In genomic region chr12:109995703-109996482, GRCh38 we compare ENCODE assay signal across 8 cellular contexts. TPM values are rescaled to one million over a fixed set of nuclear protein-coding genes. Genes with fewer than 3 reads are reported as not detected.
DNase-seq lines count a peak whose midpoint lies in the region; ATAC-seq and TF ChIP-seq lines count a peak whose summit lies in the region.

Gene GIT2 (minus strand): TSS chr12:109996368. CDS start chr12:109996224, 144 bp downstream.

- H3K4me1 Mint-ChIP-seq in activated T-helper 17 cell treated with anti-CD3 and anti-CD28 coated beads, Interleukin-2, amount 50 U/mL, for 72 hours, result peaks cover 18% of the 10 kb centered on the region
- peaks cover 42 to 77% (median 67%) of the 10 kb centered on the region in 7 donors for H3K4me1 Mint-ChIP-seq in naive thymus-derived CD4-positive, alpha-beta T cell
- peaks cover 44% of the 10 kb centered on the region for H3K4me1 Mint-ChIP-seq in stimulated activated memory B cell treated with anti-CD40 and anti-IgM and Interleukin-4, amounts not matched to agents 10 μg/mL and 1 μg/mL and 100 μg/mL, for 72 hours

- H3K4me3 Mint-ChIP-seq in activated T-helper 17 cell treated with anti-CD3 and anti-CD28 coated beads, Interleukin-2, amount 50 U/mL, for 72 hours, result peak within 1 kb of the TSS; percentile 100
- peak within 1 kb of the TSS; percentile 90 to 100 (median 96) for H3K4me3 Mint-ChIP-seq in naive thymus-derived CD4-positive, alpha-beta T cell
- peak within 1 kb of the TSS; percentile 90 for H3K4me3 Mint-ChIP-seq in stimulated activated memory B cell treated with anti-CD40 and anti-IgM and Interleukin-4, amounts not matched to agents 10 μg/mL and 1 μg/mL and 100 μg/mL, for 72 hours

- H3K9ac ChIP-seq in DND-41 (ENCODE audit: low read depth, low read length) (peak within 1 kb of the TSS; percentile 85), fibroblast of lung (ENCODE audit: insufficient read depth, low read length) (peak within 1 kb of the TSS; percentile 75)

- DNase-seq in DND-41 (peak; percentile 96), H4 (ENCODE audit: low spot score) (peak; percentile 92), LoVo (ENCODE audit: low spot score) (peak; percentile 96), RWPE1 (ENCODE audit: low spot score) (peak; percentile 85), fibroblast of lung (ENCODE audit: low read depth in 2 of 2) (peak; percentile 87 to 90)
- DNase-seq in naive thymus-derived CD4-positive, alpha-beta T cell, result peak; percentile 88 to 95 (median 93)

- H3K27me3 Mint-ChIP-seq in activated T-helper 17 cell treated with anti-CD3 and anti-CD28 coated beads, Interleukin-2, amount 50 U/mL, for 72 hours, result no peaks in the 10 kb centered on the region
- no peaks in the 10 kb centered on the region for H3K27me3 Mint-ChIP-seq in naive thymus-derived CD4-positive, alpha-beta T cell
- H3K27me3 Mint-ChIP-seq in stimulated activated memory B cell treated with anti-CD40 and anti-IgM and Interleukin-4, amounts not matched to agents 10 μg/mL and 1 μg/mL and 100 μg/mL, for 72 hours, result no peaks in the 10 kb centered on the region

- H3K9me3 Mint-ChIP-seq in activated T-helper 17 cell treated with anti-CD3 and anti-CD28 coated beads, Interleukin-2, amount 50 U/mL, for 72 hours, result no peaks in the 10 kb centered on the region
- no peaks in the 10 kb centered on the region for H3K9me3 Mint-ChIP-seq in naive thymus-derived CD4-positive, alpha-beta T cell
- no peaks in the 10 kb centered on the region for H3K9me3 Mint-ChIP-seq in stimulated activated memory B cell treated with anti-CD40 and anti-IgM and Interleukin-4, amounts not matched to agents 10 μg/mL and 1 μg/mL and 100 μg/mL, for 72 hours

- H2AFZ ChIP-seq in DND-41 (ENCODE audit: low read depth, low read length), result peak within 1 kb of the TSS; percentile 91
- peak within 1 kb of the TSS; percentile 95 for H2AFZ ChIP-seq in fibroblast of lung (ENCODE audit: low read length)

- CTCF ChIA-PET in RWPE1 (lab: Yijun Ruan, JAX), result interaction anchor here (0.7 kb wide), 1 partner anchor 284 kb away, joined by 3 read pairs; no protein-coding TSS in a partner anchor
- CTCF ChIA-PET in naive thymus-derived CD4-positive, alpha-beta T cell (lab: Charles Lee), result no interaction called here

- H3K4me3 ChIP-seq in DND-41 (ENCODE audit: low read depth in 1 of 2, low read length in 2 of 2) (peak within 1 kb of the TSS; percentile 79 to 84), fibroblast of lung (replicated peaks in 1 of 4; ENCODE audit: control extremely low read depth in 1 of 4, insufficient read depth in 1 of 4, low read depth in 3 of 4, low read length in 4 of 4) (peak within 1 kb of the TSS; percentile 54 to 97 (median 80))
- H3K4me3 ChIP-seq in naive thymus-derived CD4-positive, alpha-beta T cell (ENCODE audit: low read length), result peak within 1 kb of the TSS; percentile 86

- ATAC-seq in DND-41 (ENCODE audit: insufficient read depth, low read depth), result peak; percentile 84
- ATAC-seq in activated T-helper 17 cell treated with anti-CD3 and anti-CD28 coated beads, Interleukin-2, amount 50 U/mL, for 72 hours (replicated peaks), result peak; percentile 84
- peak; percentile 81 for ATAC-seq in naive thymus-derived CD4-positive, alpha-beta T cell
- ATAC-seq in stimulated activated memory B cell treated with anti-CD40 and anti-IgM and Interleukin-4, amounts not matched to agents 10 μg/mL and 1 μg/mL and 100 μg/mL, for 72 hours, result peak; percentile 87

- intact Hi-C loops in naive thymus-derived CD4-positive, alpha-beta T cell (cut with micrococcal nuclease), result loop anchor here (1.0 to 10.0 kb wide), 19 partner anchors 15 to 1434 kb away; partner anchors contain the start of genes ATP2A2 (in 2 of the 2), C12orf76 (in 2 of the 2), GLTP (in 2 of the 2) and ARPC3 (in 1 of the 2)

- H3K9me3 ChIP-seq in DND-41 (ENCODE audit: insufficient read depth, low read length, severe bottlenecking) (no peaks in the 10 kb centered on the region), fibroblast of lung (ENCODE audit: control insufficient read depth, insufficient read depth, low read depth, low read length) (no peaks in the 10 kb centered on the region)
- H3K9me3 ChIP-seq in naive thymus-derived CD4-positive, alpha-beta T cell (ENCODE audit: control insufficient read depth in 2 of 3, low read length in 3 of 3), result no peaks in the 10 kb centered on the region

- H3K4me1 ChIP-seq in DND-41 (ENCODE audit: insufficient read depth, low read length) (peaks cover 53% of the 10 kb centered on the region), fibroblast of lung (ENCODE audit: control insufficient read depth, extremely low read depth, insufficient read depth, low read length) (peaks cover 7% of the 10 kb centered on the region)
- peaks cover 22 to 34% of the 10 kb centered on the region in 2 donors for H3K4me1 ChIP-seq in naive thymus-derived CD4-positive, alpha-beta T cell (ENCODE audit: control insufficient read depth in 2 of 2, insufficient read depth in 2 of 2, low read length in 2 of 2)

- H3K27me3 ChIP-seq in DND-41 (ENCODE audit: insufficient read depth, low read length, poor library complexity) (no peaks in the 10 kb centered on the region), fibroblast of lung (ENCODE audit: control insufficient read depth, insufficient read depth, low read length) (no peaks in the 10 kb centered on the region)
- H3K27me3 ChIP-seq in naive thymus-derived CD4-positive, alpha-beta T cell (ENCODE audit: control insufficient read depth in 2 of 2, insufficient read depth in 2 of 2, low read length in 2 of 2), result no peaks in the 10 kb centered on the region

- H3K79me2 ChIP-seq in DND-41 (ENCODE audit: insufficient read depth, low read length), result peaks cover 68% of the 10 kb centered on the region
- H3K79me2 ChIP-seq in fibroblast of lung (ENCODE audit: control insufficient read depth, insufficient read depth, low read length), result peaks cover 62% of the 10 kb centered on the region

- H4K20me1 ChIP-seq in DND-41 (ENCODE audit: insufficient read depth, low read length) (peaks cover 18% of the 10 kb centered on the region; the same call in 1 of the 2 replicates), fibroblast of lung (ENCODE audit: control insufficient read depth, extremely low read depth, insufficient read depth, low read length) (no peaks in the 10 kb centered on the region)

- H3K27ac Mint-ChIP-seq in activated T-helper 17 cell treated with anti-CD3 and anti-CD28 coated beads, Interleukin-2, amount 50 U/mL, for 72 hours, result peak within 1 kb of the TSS; percentile 83
- peak within 1 kb of the TSS; percentile 84 to 100 (median 96) for H3K27ac Mint-ChIP-seq in naive thymus-derived CD4-positive, alpha-beta T cell
- H3K27ac Mint-ChIP-seq in stimulated activated memory B cell treated with anti-CD40 and anti-IgM and Interleukin-4, amounts not matched to agents 10 μg/mL and 1 μg/mL and 100 μg/mL, for 72 hours, result peak within 1 kb of the TSS; percentile 98

- H3K4me2 ChIP-seq in DND-41 (ENCODE audit: insufficient read depth, low read length) (peak within 1 kb of the TSS; percentile 92), fibroblast of lung (ENCODE audit: extremely low read depth, insufficient read depth, low read length) (peak within 1 kb of the TSS; percentile 71)

- POLR2A ChIA-PET in RWPE1 (lab: Yijun Ruan, JAX; ENCODE audit: low non-redundant PET), result no interaction called here
- POLR2A ChIA-PET in naive thymus-derived CD4-positive, alpha-beta T cell (lab: Charles Lee), result interaction anchor here (1.0 to 1.5 kb wide), 6 partner anchors 19 to 107 kb away, joined by 3 to 5 read pairs (median 3); no protein-coding TSS in a partner anchor

- H3K36me3 ChIP-seq in DND-41 (ENCODE audit: insufficient read depth, low read length) (peaks cover 15% of the 10 kb centered on the region; the same call in 1 of the 2 replicates), fibroblast of lung (ENCODE audit: control insufficient read depth, insufficient read depth, low read length) (no peaks in the 10 kb centered on the region)
- H3K36me3 ChIP-seq in naive thymus-derived CD4-positive, alpha-beta T cell (ENCODE audit: control insufficient read depth in 2 of 3, insufficient read depth in 3 of 3, low read length in 3 of 3), result peaks cover 0 to 5% (median 0%) of the 10 kb centered on the region in 3 experiments

- TF ChIP-seq CTCF in DND-41 (IDR thresholded peaks at IDR 0.05; ENCODE audit: borderline replicate concordance, extremely low read depth, low read length, poor library complexity, severe bottlenecking) (no peak), RWPE1 (conservative IDR thresholded peaks at IDR 0.05; ENCODE audit: low read depth) (no peak), fibroblast of lung (conservative IDR thresholded peaks at IDR 0.05 in 1 of 2, IDR thresholded peaks at IDR 0.05 in 1 of 2; ENCODE audit: low read depth in 1 of 2, low read length in 2 of 2) (no peak)

- peaks cover 42% of the 10 kb centered on the region for H3K36me3 Mint-ChIP-seq in activated T-helper 17 cell treated with anti-CD3 and anti-CD28 coated beads, Interleukin-2, amount 50 U/mL, for 72 hours (ENCODE audit: low read depth)
- peaks cover 0 to 15% (median 4%) of the 10 kb centered on the region in 5 donors for H3K36me3 Mint-ChIP-seq in naive thymus-derived CD4-positive, alpha-beta T cell
- H3K36me3 Mint-ChIP-seq in stimulated activated memory B cell treated with anti-CD40 and anti-IgM and Interleukin-4, amounts not matched to agents 10 μg/mL and 1 μg/mL and 100 μg/mL, for 72 hours, result peaks cover 5% of the 10 kb centered on the region

- H3K27ac ChIP-seq in DND-41 (ENCODE audit: low read length) (peak within 1 kb of the TSS; percentile 91), RWPE1 (peak within 1 kb of the TSS; percentile 75), fibroblast of lung (ENCODE audit: insufficient read depth, low read length) (peak within 1 kb of the TSS; percentile 77)
- peak within 1 kb of the TSS; percentile 84 for H3K27ac ChIP-seq in naive thymus-derived CD4-positive, alpha-beta T cell (ENCODE audit: low read depth, low read length)

RNA-seq across cellular contexts. Expression of gene GIT2, which starts in this region (rescaled TPM):
- 13.6 and 14.7 TPM in 2 replicates for total RNA-seq in H4 (2014; rRNA removed; shearing (Covaris generic))
- 10 to 100 TPM; 70.8 to 75.2 TPM for total RNA-seq in activated T-helper 17 cell treated with anti-CD3 and anti-CD28 coated beads, Interleukin-2, amount 50 U/mL, for 72 hours
- 30.3 and 47.9 TPM in 2 replicates for total RNA-seq in fibroblast of lung
- polyA plus RNA-seq in fibroblast of lung, result 53.5 and 54.3 TPM in 2 replicates
- 35.3 and 39.9 TPM in 2 replicates for polyA plus RNA-seq in fibroblast of lung (2012)
- 53.2 and 56.8 TPM in 2 replicates for polyA minus RNA-seq in fibroblast of lung (ENCODE audit: low replicate concordance)
- total RNA-seq in naive thymus-derived CD4-positive, alpha-beta T cell, result 100 to 1,000 TPM in 3 of 5 experiments, 10 to 100 TPM in 2; 70.3 to 128 (median 109) TPM
- polyA plus RNA-seq in naive thymus-derived CD4-positive, alpha-beta T cell, result 10 to 100 TPM; 63.2 to 87.1 TPM

Comparison
In these comparisons a context has a peak if more than half of its experiments do, and no peak if none do; other contexts are left out.
1. Peak in every context shown above with its lines: DNase-seq, ATAC-seq, H3K4me3 ChIP-seq and H3K27ac ChIP-seq.